ENCODE assay signal across 8 cellular contexts in the genomic region with DNA sequence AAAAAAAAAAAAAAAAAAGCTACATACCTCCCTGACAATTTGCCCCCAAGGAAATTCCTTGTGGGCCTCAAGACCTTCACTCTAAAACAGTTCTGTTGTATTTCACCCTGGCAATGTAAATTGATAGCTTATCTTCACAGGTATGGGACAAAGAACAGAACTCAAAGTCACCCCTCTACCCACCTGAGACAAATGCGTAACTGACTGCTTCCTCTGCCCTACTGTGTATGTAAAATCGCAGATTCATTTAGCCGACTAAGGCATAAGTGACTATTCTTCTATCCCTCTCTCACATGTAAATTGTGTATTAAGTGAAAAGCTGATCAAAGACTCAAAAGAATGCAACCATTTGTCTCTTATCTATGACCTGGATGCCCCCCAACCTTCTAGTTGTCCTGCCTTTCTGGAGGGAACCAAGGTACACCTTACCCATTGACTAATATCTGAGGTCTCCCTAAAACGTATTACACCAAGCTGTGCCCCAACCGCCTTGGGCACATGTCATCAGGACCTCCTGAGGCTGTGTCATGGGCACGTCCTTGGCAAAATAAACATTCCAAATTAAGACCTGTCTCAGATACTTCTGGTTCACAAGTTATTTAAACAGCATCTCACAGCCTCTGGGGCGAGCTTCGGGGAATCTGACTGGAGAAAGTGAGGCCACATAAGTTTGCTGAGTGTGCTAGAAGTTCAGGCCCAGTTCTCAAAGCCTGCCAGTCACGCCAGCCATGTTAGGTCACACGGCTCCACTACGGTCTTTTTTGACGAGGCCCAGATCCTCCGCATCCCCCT. TPM values are rescaled to one million over a fixed set of nuclear protein-coding genes. Genes with fewer than 3 reads are reported as not detected.
DNase-seq lines count a peak whose midpoint lies in the region; ATAC-seq and TF ChIP-seq lines count a peak whose summit lies in the region.

No MANE protein-coding gene starts in this region.

- ATAC-seq in HG02840 (IDR thresholded peaks at IDR 0.05; ENCODE audit: low FRiP score, unreplicated experiment): peak; percentile 10
- no peak for ATAC-seq in HG03565 (IDR thresholded peaks at IDR 0.05; ENCODE audit: unreplicated experiment)

- no peaks in the 10 kb centered on the region for H3K27me3 Mint-ChIP-seq in osteocyte (ENCODE audit: unreplicated experiment)

- peak; percentile 30 for DNase-seq in NCI-H2171 treated with DMSO at 0.1 percent for 48 hours (lab: John Stamatoyannopoulos, UW)
- DNase-seq in NCI-H2171 (lab: John Stamatoyannopoulos, UW): no peak
- DNase-seq in SK-N-DZ (ENCODE audit: low spot score): peak; percentile 4
- DNase-seq in erythroblast (lab: John Stamatoyannopoulos, UW): peak; percentile 85 to 90
- DNase-seq in osteocyte (ENCODE audit: extremely low spot score, unreplicated experiment): no peak
- DNase-seq in NCI-H2029 (lab: John Stamatoyannopoulos, UW): no peak

- peak overlapping the region; percentile 96 for H3K27ac Mint-ChIP-seq in osteocyte (ENCODE audit: unreplicated experiment)

- no peak for TF ChIP-seq CTCF in osteocyte (IDR thresholded peaks at IDR 0.05)

- H3K36me3 Mint-ChIP-seq in osteocyte (ENCODE audit: unreplicated experiment): peaks cover 14% of the 10 kb centered on the region

- peaks cover 42% of the 10 kb centered on the region for H3K4me1 Mint-ChIP-seq in osteocyte (ENCODE audit: unreplicated experiment)

- H3K4me3 Mint-ChIP-seq in osteocyte (ENCODE audit: unreplicated experiment): peak overlapping the region; percentile 90

- no peak for TF ChIP-seq POLR2A in erythroblast (IDR thresholded peaks at IDR 0.05; ENCODE audit: low read length)

- no peaks in the 10 kb centered on the region for H3K9me3 Mint-ChIP-seq in osteocyte (ENCODE audit: unreplicated experiment)

RNA-seq across cellular contexts. Expression of a gene that starts 1.0 kb away (rescaled TPM):
- 306 and 314 TPM in 2 replicates for polyA plus RNA-seq in SK-N-DZ (2014; cell fraction: cytosol; rRNA removed)
- polyA plus RNA-seq in SK-N-DZ (2014; cell fraction: nucleus; rRNA removed): 161 and 202 TPM in 2 replicates
- total RNA-seq in osteocyte: 164 and 168 TPM in 2 replicates

Comparison
In these comparisons a context has a peak if more than half of its experiments do, and no peak if none do; other contexts are left out.
1. DNase-seq: peak in NCI-H2171 treated with DMSO at 0.1 percent for 48 hours (single experiment), SK-N-DZ (single experiment) and erythroblast (2 of 2); none in NCI-H2171 (single experiment), osteocyte (single experiment) and NCI-H2029 (single experiment).